In genomic region chr3:151905647-151906046, GRCh38 we compare ENCODE assay signal across 38 cellular contexts. TPM values are rescaled to one million over a fixed set of nuclear protein-coding genes. Genes with fewer than 3 reads are reported as not detected.
"Had no signal": no experiment of that assay in that cellular context is flagged by ENCODE, and none has a peak within 500 bp of the region (broad histone marks: within the 10 kb centered on the region; RNA-seq: fewer than 3 reads in every experiment).

No MANE protein-coding gene starts in this region.

- DNase-seq: activated effector memory CD4-positive, alpha-beta T cell treated with anti-CD3 and anti-CD28 coated beads, Interleukin-2, amount 50 U/mL, for 16 hours; activated effector memory CD4-positive, alpha-beta T cell treated with Interleukin-2 at 50 U/mL for 16 hours; activated gamma-delta T cell; activated gamma-delta T cell treated with Interleukin-2 at 50 U/mL for 16 hours; activated naive CD4-positive, alpha-beta T cell; activated naive CD4-positive, alpha-beta T cell treated with anti-CD3 and anti-CD28 coated beads for 36 hours; activated naive CD4-positive, alpha-beta T cell treated with anti-CD3 and anti-CD28 coated beads, Interleukin-2, amount 10 ng/mL, durations not matched to agents 7 days and 5 days; activated naive CD4-positive, alpha-beta T cell treated with anti-CD3 and anti-CD28 coated beads, Interleukin-2, amount 50 U/mL, for 16 hours; activated naive CD4-positive, alpha-beta T cell treated with Interleukin-2 at 50 U/mL for 16 hours; activated naive CD8-positive, alpha-beta T cell treated with anti-CD3 and anti-CD28 coated beads for 36 hours; activated naive CD8-positive, alpha-beta T cell treated with anti-CD3 and anti-CD28 coated beads, Interleukin-2, amount 10 ng/mL, durations not matched to agents 7 days and 5 days; activated naive CD8-positive, alpha-beta T cell treated with anti-CD3 and anti-CD28 coated beads, Interleukin-2, amount 50 U/mL, for 24 hours; activated T-cell treated with anti-CD3 and anti-CD28 coated beads, Interleukin-2, amount 50 U/mL, for 24 hours; activated T-cell treated with anti-CD3 and anti-CD28 coated beads, Interleukin-2, amount 50 U/mL, for 4 hours; activated T-cell treated with anti-CD3 and anti-CD28 coated beads, Interleukin-2, amount 50 U/mL, for 48 hours; activated T-cell treated with anti-CD3 and anti-CD28 coated beads, Interleukin-2, amount 50 U/mL, for 72 hours; adrenal gland; amniotic stem cell; amygdala; anterior cingulate cortex; aorta; body of pancreas; brain microvascular endothelial cell; caudate nucleus; central memory CD4-positive, alpha-beta T cell; cerebellar nuclear complex had no signal

- H3K4me1 ChIP-seq: body of pancreas, breast epithelium had no signal

- H3K27ac ChIP-seq: adrenal gland, body of pancreas, brain microvascular endothelial cell, breast epithelium, cardiac muscle cell had no signal

- H3K27me3 ChIP-seq: adrenal gland, ascending aorta, body of pancreas, brain microvascular endothelial cell, breast epithelium, cardiac muscle cell had no signal

- H3K9me3 Mint-ChIP-seq: activated naive CD4-positive, alpha-beta T cell treated with anti-CD3 and anti-CD28 coated beads for 36 hours; activated naive CD4-positive, alpha-beta T cell treated with anti-CD3 and anti-CD28 coated beads, Interleukin-2, amount 10 ng/mL, durations not matched to agents 7 days and 5 days; activated naive CD4-positive, alpha-beta T cell treated with anti-CD3 and anti-CD28 coated beads, Interleukin-2, amount 50 U/mL, for 24 hours; activated naive CD4-positive, alpha-beta T cell treated with anti-CD3 and anti-CD28 coated beads, Interleukin-2, amount 50 U/mL, for 72 hours; activated naive CD8-positive, alpha-beta T cell treated with anti-CD3 and anti-CD28 coated beads for 36 hours; activated naive CD8-positive, alpha-beta T cell treated with anti-CD3 and anti-CD28 coated beads, Interleukin-2, amount 10 ng/mL, durations not matched to agents 7 days and 5 days; activated naive CD8-positive, alpha-beta T cell treated with anti-CD3 and anti-CD28 coated beads, Interleukin-2, amount 50 U/mL, for 24 hours; activated T-cell treated with anti-CD3 and anti-CD28 coated beads, Interleukin-2, amount 50 U/mL, for 24 hours; activated T-cell treated with anti-CD3 and anti-CD28 coated beads, Interleukin-2, amount 50 U/mL, for 4 hours; activated T-cell treated with anti-CD3 and anti-CD28 coated beads, Interleukin-2, amount 50 U/mL, for 72 hours; activated T-helper 1 cell treated with anti-CD3 and anti-CD28 coated beads, Interleukin-12 subunit alpha, Interleukin-12 subunit beta, Interleukin-2, Interleukin-4 antibody, amounts not matched to agents 30 ng/mL and 10 ng/mL and 1 ng/mL, durations not matched to agents 14 hours and 24 hours and 36 hours; activated T-helper 2 cell treated with anti-CD3 and anti-CD28 coated beads, Interferon-gamma antibody, Interleukin-2, Interleukin-4, amounts not matched to agents 10 μg/mL and 5 μg/mL and 100 μg/mL, durations not matched to agents 14 hours and 24 hours and 36 hours; brain; central memory CD8-positive, alpha-beta T cell had no signal

- H3K4me3 ChIP-seq: adrenal gland, ascending aorta, body of pancreas, breast epithelium, cardiac muscle cell had no signal

- H3K4me3 Mint-ChIP-seq: activated naive CD4-positive, alpha-beta T cell treated with anti-CD3 and anti-CD28 coated beads for 36 hours; activated naive CD4-positive, alpha-beta T cell treated with anti-CD3 and anti-CD28 coated beads, Interleukin-2, amount 10 ng/mL, durations not matched to agents 7 days and 5 days; activated naive CD4-positive, alpha-beta T cell treated with anti-CD3 and anti-CD28 coated beads, Interleukin-2, amount 50 U/mL, for 24 hours; activated naive CD8-positive, alpha-beta T cell; activated naive CD8-positive, alpha-beta T cell treated with anti-CD3 and anti-CD28 coated beads for 36 hours; activated naive CD8-positive, alpha-beta T cell treated with anti-CD3 and anti-CD28 coated beads, Interleukin-2, amount 10 ng/mL, durations not matched to agents 7 days and 5 days; activated naive CD8-positive, alpha-beta T cell treated with anti-CD3 and anti-CD28 coated beads, Interleukin-2, amount 50 U/mL, for 24 hours; activated T-cell treated with anti-CD3 and anti-CD28 coated beads, Interleukin-2, amount 50 U/mL, for 24 hours; activated T-cell treated with anti-CD3 and anti-CD28 coated beads, Interleukin-2, amount 50 U/mL, for 4 hours; activated T-cell treated with anti-CD3 and anti-CD28 coated beads, Interleukin-2, amount 50 U/mL, for 72 hours; activated T-helper 1 cell treated with anti-CD3 and anti-CD28 coated beads, Interleukin-12 subunit alpha, Interleukin-12 subunit beta, Interleukin-2, Interleukin-4 antibody, amounts not matched to agents 30 ng/mL and 10 ng/mL and 1 ng/mL, durations not matched to agents 14 hours and 24 hours and 36 hours; brain; central memory CD8-positive, alpha-beta T cell had no signal

- H3K9me3 ChIP-seq: adrenal gland, ascending aorta, body of pancreas, breast epithelium had no signal

- H3K27ac Mint-ChIP-seq: activated naive CD4-positive, alpha-beta T cell treated with anti-CD3 and anti-CD28 coated beads for 36 hours; activated naive CD4-positive, alpha-beta T cell treated with anti-CD3 and anti-CD28 coated beads, Interleukin-2, amount 10 ng/mL, durations not matched to agents 7 days and 5 days; activated naive CD4-positive, alpha-beta T cell treated with anti-CD3 and anti-CD28 coated beads, Interleukin-2, amount 50 U/mL, for 24 hours; activated naive CD4-positive, alpha-beta T cell treated with anti-CD3 and anti-CD28 coated beads, Interleukin-2, amount 50 U/mL, for 72 hours; activated naive CD8-positive, alpha-beta T cell; activated naive CD8-positive, alpha-beta T cell treated with anti-CD3 and anti-CD28 coated beads for 36 hours; activated naive CD8-positive, alpha-beta T cell treated with anti-CD3 and anti-CD28 coated beads, Interleukin-2, amount 10 ng/mL, durations not matched to agents 7 days and 5 days; activated naive CD8-positive, alpha-beta T cell treated with anti-CD3 and anti-CD28 coated beads, Interleukin-2, amount 50 U/mL, for 24 hours; activated T-cell treated with anti-CD3 and anti-CD28 coated beads, Interleukin-2, amount 50 U/mL, for 24 hours; activated T-cell treated with anti-CD3 and anti-CD28 coated beads, Interleukin-2, amount 50 U/mL, for 72 hours; activated T-helper 1 cell treated with anti-CD3 and anti-CD28 coated beads, Interleukin-12 subunit alpha, Interleukin-12 subunit beta, Interleukin-2, Interleukin-4 antibody, amounts not matched to agents 30 ng/mL and 10 ng/mL and 1 ng/mL, durations not matched to agents 14 hours and 24 hours and 36 hours; activated T-helper 2 cell treated with anti-CD3 and anti-CD28 coated beads, Interferon-gamma antibody, Interleukin-2, Interleukin-4, amounts not matched to agents 10 μg/mL and 5 μg/mL and 100 μg/mL, durations not matched to agents 14 hours and 24 hours and 36 hours; brain had no signal

- ATAC-seq: activated naive CD4-positive, alpha-beta T cell treated with anti-CD3 and anti-CD28 coated beads, Interleukin-2, amount 50 U/mL, for 72 hours; activated naive CD8-positive, alpha-beta T cell treated with anti-CD3 and anti-CD28 coated beads, Interleukin-2, amount 50 U/mL, for 24 hours; activated T-cell treated with anti-CD3 and anti-CD28 coated beads, Interleukin-2, amount 50 U/mL, for 4 hours; activated T-cell treated with anti-CD3 and anti-CD28 coated beads, Interleukin-2, amount 50 U/mL, for 72 hours; body of pancreas had no signal

- H3K36me3 ChIP-seq: adrenal gland, ascending aorta, brain microvascular endothelial cell, breast epithelium, cardiac muscle cell had no signal

- H3K36me3 Mint-ChIP-seq: activated naive CD4-positive, alpha-beta T cell treated with anti-CD3 and anti-CD28 coated beads, Interleukin-2, amount 10 ng/mL, durations not matched to agents 7 days and 5 days; activated naive CD4-positive, alpha-beta T cell treated with anti-CD3 and anti-CD28 coated beads, Interleukin-2, amount 50 U/mL, for 24 hours; activated naive CD4-positive, alpha-beta T cell treated with anti-CD3 and anti-CD28 coated beads, Interleukin-2, amount 50 U/mL, for 72 hours; activated naive CD8-positive, alpha-beta T cell; activated naive CD8-positive, alpha-beta T cell treated with anti-CD3 and anti-CD28 coated beads for 36 hours; activated naive CD8-positive, alpha-beta T cell treated with anti-CD3 and anti-CD28 coated beads, Interleukin-2, amount 10 ng/mL, durations not matched to agents 7 days and 5 days; brain had no signal

- H3K27me3 Mint-ChIP-seq: activated naive CD4-positive, alpha-beta T cell treated with anti-CD3 and anti-CD28 coated beads, Interleukin-2, amount 50 U/mL, for 24 hours; activated T-cell treated with anti-CD3 and anti-CD28 coated beads, Interleukin-2, amount 50 U/mL, for 24 hours had no signal

RNA-seq across cellular contexts. Expression of gene SUCNR1, which starts 32.2 kb away (rescaled TPM):
- total RNA-seq: activated naive CD4-positive, alpha-beta T cell treated with anti-CD3 and anti-CD28 coated beads for 36 hours; activated naive CD4-positive, alpha-beta T cell treated with anti-CD3 and anti-CD28 coated beads, Interleukin-2, amount 50 U/mL, for 72 hours; activated T-cell treated with anti-CD3 and anti-CD28 coated beads, Interleukin-2, amount 50 U/mL, for 4 hours; activated T-helper 1 cell treated with anti-CD3 and anti-CD28 coated beads, Interleukin-12 subunit alpha, Interleukin-12 subunit beta, Interleukin-2, Interleukin-4 antibody, amounts not matched to agents 30 ng/mL and 10 ng/mL and 1 ng/mL, durations not matched to agents 14 hours and 24 hours and 36 hours; activated T-helper 2 cell treated with anti-CD3 and anti-CD28 coated beads, Interferon-gamma antibody, Interleukin-2, Interleukin-4, amounts not matched to agents 10 μg/mL and 5 μg/mL and 100 μg/mL, durations not matched to agents 14 hours and 24 hours and 36 hours; astrocyte; bronchial epithelial cell; cardiac muscle cell had no signal
